1 cellular context compared by ENCODE assay signal in the genomic region with DNA sequence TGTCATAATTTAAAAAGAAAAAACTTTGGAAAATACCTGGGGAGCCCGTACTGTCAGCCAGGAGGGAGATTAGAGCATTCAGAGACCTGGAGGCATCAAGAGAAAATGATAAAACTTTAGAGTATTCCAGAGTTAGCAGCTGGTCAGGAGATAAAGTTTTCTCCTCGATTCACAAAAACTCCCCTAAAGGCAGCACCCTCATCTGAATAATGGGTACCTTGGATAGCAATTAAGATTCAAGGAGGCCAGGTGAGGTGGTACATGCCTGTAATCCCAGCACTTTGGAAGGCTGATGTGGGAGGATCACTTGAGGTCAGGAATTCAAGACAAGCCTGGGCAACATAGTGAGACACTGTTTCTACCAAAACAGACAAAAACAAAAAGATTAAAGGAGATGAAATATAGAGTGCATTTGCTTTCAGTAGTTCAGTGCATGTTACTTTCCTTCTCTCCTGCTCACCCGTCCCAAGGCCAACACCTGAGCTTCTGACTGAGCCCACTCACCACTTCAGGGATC.
TF ChIP-seq lines count a peak whose summit lies in the region.

No MANE protein-coding gene starts in this region.

TF ChIP-seq in IMR-90, 13 proteins besides CTCF, POLR2A, EP300 and RAD21:
- TF ChIP-seq RCOR1 (IDR thresholded peaks at IDR 0.05; ENCODE audit: insufficient replicate concordance, low read length) (no peak), BHLHE40 (IDR thresholded peaks at IDR 0.05; ENCODE audit: low read depth, low read length) (no peak), FOS (IDR thresholded peaks at IDR 0.05; ENCODE audit: low read depth, low read length) (no peak), MXI1 (IDR thresholded peaks at IDR 0.05; ENCODE audit: borderline replicate concordance, low read depth, low read length) (no peak), SMC3 (IDR thresholded peaks at IDR 0.05; ENCODE audit: low read depth, low read length) (no peak), MAFK (IDR thresholded peaks at IDR 0.05; ENCODE audit: low read depth, low read length) (no peak), RFX5 (IDR thresholded peaks at IDR 0.05; ENCODE audit: low read depth, low read length) (no peak), CHD1 (IDR thresholded peaks at IDR 0.05; ENCODE audit: low read depth, low read length) (no peak), MAZ (IDR thresholded peaks at IDR 0.05; ENCODE audit: borderline replicate concordance, low read depth, low read length) (no peak), NFE2L2 (IDR thresholded peaks at IDR 0.05; ENCODE audit: low read depth, low read length) (no peak), CEBPB (IDR thresholded peaks at IDR 0.05; ENCODE audit: low read depth, low read length) (no peak)
- TF ChIP-seq, protein P1, sequence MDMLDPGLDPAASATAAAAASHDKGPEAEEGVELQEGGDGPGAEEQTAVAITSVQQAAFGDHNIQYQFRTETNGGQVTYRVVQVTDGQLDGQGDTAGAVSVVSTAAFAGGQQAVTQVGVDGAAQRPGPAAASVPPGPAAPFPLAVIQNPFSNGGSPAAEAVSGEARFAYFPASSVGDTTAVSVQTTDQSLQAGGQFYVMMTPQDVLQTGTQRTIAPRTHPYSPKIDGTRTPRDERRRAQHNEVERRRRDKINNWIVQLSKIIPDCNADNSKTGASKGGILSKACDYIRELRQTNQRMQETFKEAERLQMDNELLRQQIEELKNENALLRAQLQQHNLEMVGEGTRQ (IDR thresholded peaks at IDR 0.05; ENCODE audit: low read depth, low read length), result no peak
- TF ChIP-seq, protein P2, sequence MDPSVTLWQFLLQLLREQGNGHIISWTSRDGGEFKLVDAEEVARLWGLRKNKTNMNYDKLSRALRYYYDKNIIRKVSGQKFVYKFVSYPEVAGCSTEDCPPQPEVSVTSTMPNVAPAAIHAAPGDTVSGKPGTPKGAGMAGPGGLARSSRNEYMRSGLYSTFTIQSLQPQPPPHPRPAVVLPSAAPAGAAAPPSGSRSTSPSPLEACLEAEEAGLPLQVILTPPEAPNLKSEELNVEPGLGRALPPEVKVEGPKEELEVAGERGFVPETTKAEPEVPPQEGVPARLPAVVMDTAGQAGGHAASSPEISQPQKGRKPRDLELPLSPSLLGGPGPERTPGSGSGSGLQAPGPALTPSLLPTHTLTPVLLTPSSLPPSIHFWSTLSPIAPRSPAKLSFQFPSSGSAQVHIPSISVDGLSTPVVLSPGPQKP (IDR thresholded peaks at IDR 0.05; ENCODE audit: borderline replicate concordance, low read depth, low read length), result no peak
